In the genomic region with DNA sequence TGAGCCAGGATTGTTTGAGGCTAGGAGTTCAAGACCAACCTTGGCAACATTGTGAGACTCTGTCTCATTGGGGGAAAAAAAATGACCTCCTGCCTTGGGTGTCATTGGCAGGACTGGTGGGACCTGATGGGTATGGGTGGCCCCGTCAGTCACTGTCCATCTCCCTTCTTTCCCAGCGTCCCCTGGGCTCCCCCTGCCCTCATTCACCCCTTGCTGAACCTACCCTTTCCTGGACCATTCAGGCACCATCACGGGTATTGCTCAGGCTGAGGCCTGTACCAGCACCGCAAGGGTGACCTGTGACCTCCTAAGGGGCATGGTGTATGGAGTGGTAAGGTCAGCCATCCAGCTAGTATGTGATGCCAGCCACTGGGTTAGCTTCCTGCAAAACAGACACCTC, we compare ENCODE assay signal across 19 cellular contexts.
"Had no signal": no experiment of that assay in that cellular context is flagged by ENCODE, and none has a peak within 500 bp of the region (broad histone marks: within the 10 kb centered on the region; RNA-seq: fewer than 3 reads in every experiment).

No MANE protein-coding gene starts in this region.

- H3K27me3 ChIP-seq: foreskin keratinocyte, neutrophil, right atrium auricular region, sigmoid colon, testis, tibial nerve had no signal

- DNase-seq: cerebellar nuclear complex; erythroblast; foreskin keratinocyte; kidney; left cardiac atrium; left ventricle myocardium superior; mesenchymal stem cell; midbrain; nephron progenitor cell; sigmoid colon; stimulated activated CD4-positive, alpha-beta T cell treated with anti-CD3 and anti-CD28 coated beads, Interleukin-12 subunit alpha, Interleukin-12 subunit beta, amount 100 ng/mL, for 4 hours; testis had no signal

- H3K4me3 ChIP-seq: lung, right atrium auricular region, sigmoid colon, skin epidermis, testis, tibial nerve had no signal

- H3K4me1 ChIP-seq: foreskin keratinocyte, right atrium auricular region, testis had no signal

- H3K27ac Mint-ChIP-seq: dendritic cell treated with granulocyte-macrophage colony-stimulating factor and Interleukin-4, amounts not matched to agents 40 ng/mL and 50 ng/mL, for 4 days; stimulated activated naive CD8-positive, alpha-beta T cell treated with anti-CD3 and anti-CD28 coated beads, Interleukin-15, Interleukin-2, amounts not matched to agents 100 ng/mL and 50 ng/mL, for 24 hours had no signal

- ATAC-seq: foreskin keratinocyte, left cardiac atrium, left ventricle myocardium superior had no signal

- H3K27me3 Mint-ChIP-seq: dendritic cell treated with granulocyte-macrophage colony-stimulating factor and Interleukin-4, amounts not matched to agents 40 ng/mL and 50 ng/mL, for 4 days; stimulated activated naive CD8-positive, alpha-beta T cell treated with anti-CD3 and anti-CD28 coated beads, Interleukin-15, Interleukin-2, amounts not matched to agents 100 ng/mL and 50 ng/mL, for 24 hours had no signal

- H3K9me3 Mint-ChIP-seq: dendritic cell treated with granulocyte-macrophage colony-stimulating factor and Interleukin-4, amounts not matched to agents 40 ng/mL and 50 ng/mL, for 4 days; nephron progenitor cell; stimulated activated naive CD8-positive, alpha-beta T cell treated with anti-CD3 and anti-CD28 coated beads, Interleukin-15, Interleukin-2, amounts not matched to agents 100 ng/mL and 50 ng/mL, for 24 hours had no signal

- H3K4me3 Mint-ChIP-seq: dendritic cell treated with granulocyte-macrophage colony-stimulating factor and Interleukin-4, amounts not matched to agents 40 ng/mL and 50 ng/mL, for 4 days; nephron progenitor cell; stimulated activated naive CD8-positive, alpha-beta T cell treated with anti-CD3 and anti-CD28 coated beads, Interleukin-15, Interleukin-2, amounts not matched to agents 100 ng/mL and 50 ng/mL, for 24 hours had no signal

- H3K9me3 ChIP-seq: neutrophil, right atrium auricular region, sigmoid colon, testis, tibial nerve had no signal

- H3K27ac ChIP-seq: foreskin keratinocyte, neutrophil, right atrium auricular region, sigmoid colon, skin epidermis, testis, tibial nerve had no signal

- H3K36me3 ChIP-seq: right atrium auricular region, sigmoid colon had no signal
